ENCODE assay signal across 8 cellular contexts in the genomic region with DNA sequence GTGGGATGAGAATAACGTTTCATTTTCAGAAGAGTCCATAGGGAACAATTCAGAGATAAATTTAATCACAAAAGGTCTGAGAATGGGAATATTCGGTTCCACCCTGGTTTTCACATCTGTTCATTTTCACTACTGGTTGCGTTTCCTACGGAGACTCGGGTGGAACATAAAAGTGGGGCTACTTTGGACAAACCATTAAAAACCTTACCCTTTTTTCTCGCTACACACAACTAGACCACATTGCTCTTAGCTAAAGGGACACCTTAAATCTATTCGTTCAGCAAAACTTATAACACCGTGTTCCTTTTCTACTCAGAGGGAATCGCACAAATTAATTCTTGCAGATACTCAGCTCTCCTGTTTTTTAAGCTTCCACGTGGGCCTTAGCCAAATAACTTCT. TPM values are rescaled to one million over a fixed set of nuclear protein-coding genes. Genes with fewer than 3 reads are reported as not detected.
DNase-seq lines count a peak whose midpoint lies in the region; ATAC-seq, FAIRE-seq and TF ChIP-seq lines count a peak whose summit lies in the region.

No MANE protein-coding gene starts in this region.

- CTCF ChIA-PET in mammary epithelial cell (lab: Charles Lee; ENCODE audit: low non-redundant PET) = interaction anchor here (0.6 to 0.8 kb wide), 2 partner anchors 190 to 210 kb away, joined by 3 to 4 read pairs; no protein-coding TSS in a partner anchor

- FAIRE-seq in pancreas (lab: Jason Lieb, UNC) = no peak

- H3K4me2 ChIP-seq in mammary epithelial cell (ENCODE audit: insufficient read depth, low read depth, low read length) = peak overlapping the region; percentile 87

- H3K4me3 Mint-ChIP-seq in stimulated activated naive CD8-positive, alpha-beta T cell treated with anti-CD3 and anti-CD28 coated beads, Interleukin-15, Interleukin-2, amounts not matched to agents 100 ng/mL and 50 ng/mL, for 24 hours = peak overlapping the region; percentile 83
- peak overlapping the region; percentile 99 for H3K4me3 Mint-ChIP-seq in natural killer cell

- H2AFZ ChIP-seq in mammary epithelial cell (ENCODE audit: low read depth, low read length) = peak overlapping the region; percentile 15

- H3K27ac Mint-ChIP-seq in stimulated activated naive CD8-positive, alpha-beta T cell treated with anti-CD3 and anti-CD28 coated beads, Interleukin-15, Interleukin-2, amounts not matched to agents 100 ng/mL and 50 ng/mL, for 24 hours = peak overlapping the region; percentile 98
- H3K27ac Mint-ChIP-seq in natural killer cell = peak overlapping the region; percentile 97 to 98

- H3K9ac ChIP-seq in mammary epithelial cell (ENCODE audit: insufficient read depth, low read length) = no peak overlapping the region

- intact Hi-C loops in mammary epithelial cell (cut with micrococcal nuclease) = loop anchor here (5.0 kb wide), 2 partner anchors 498 to 1272 kb away; no protein-coding TSS in a partner anchor
- intact Hi-C loops in natural killer cell (cut with micrococcal nuclease) = loop anchor here (5.0 to 10.0 kb wide), 3 partner anchors 238 to 1289 kb away; partner anchors contain the start of genes PEBP1 and PRKAB1
- intact Hi-C loops in pancreas (cut with DNase I) = loop anchor here in 2 of 3 donors (5.0 to 10.0 kb wide), 4 partner anchors 191 to 501 kb away; no protein-coding TSS in a partner anchor

- no peak for DNase-seq in stimulated activated naive CD8-positive, alpha-beta T cell treated with anti-CD3 and anti-CD28 coated beads, Interleukin-15, Interleukin-2, amounts not matched to agents 100 U/mL and 50 U/mL, for 24 hours
- DNase-seq in mammary epithelial cell = no peak
- DNase-seq in natural killer cell = no peak
- no peak for DNase-seq in NK-92 (lab: John Stamatoyannopoulos, UW; ENCODE audit: unreplicated experiment)
- DNase-seq in pancreas = no peak
- DNase-seq in NCI-H187 treated with DMSO at 0.1 percent for 48 hours (lab: John Stamatoyannopoulos, UW) = no peak

- H3K36me3 ChIP-seq in mammary epithelial cell (ENCODE audit: insufficient read depth, low read length) (peaks cover 4% of the 10 kb centered on the region), pancreas (peaks cover 0 to 9% (median 0%) of the 10 kb centered on the region in 3 donors)

- TF ChIP-seq CTCF in mammary epithelial cell (conservative IDR thresholded peaks at IDR 0.05 in 1 of 2, IDR thresholded peaks at IDR 0.05 in 1 of 2; ENCODE audit: extremely low read depth in 1 of 2, insufficient read depth in 1 of 2, low read depth in 1 of 2, low read length in 2 of 2) = no peak
- TF ChIP-seq CTCF in natural killer cell (IDR thresholded peaks at IDR 0.05) = no peak
- TF ChIP-seq CTCF in pancreas (IDR thresholded peaks at IDR 0.05) = no peak

- H3K27ac ChIP-seq in mammary epithelial cell (ENCODE audit: insufficient read depth, low read depth, low read length) (no peak overlapping the region), pancreas (peak overlapping the region in 2 of 4 donors; percentile 92 to 96)

- H3K4me1 ChIP-seq in mammary epithelial cell (ENCODE audit: insufficient read depth, low read length) (peaks cover 31% of the 10 kb centered on the region), pancreas (peaks cover 7 to 15% (median 12%) of the 10 kb centered on the region in 3 donors)

- no peaks in the 10 kb centered on the region for H3K9me3 ChIP-seq in mammary epithelial cell (replicated peaks; ENCODE audit: insufficient read depth, low read length)
- no peaks in the 10 kb centered on the region for H3K9me3 ChIP-seq in pancreas

- peaks cover 48% of the 10 kb centered on the region for H3K4me1 Mint-ChIP-seq in stimulated activated naive CD8-positive, alpha-beta T cell treated with anti-CD3 and anti-CD28 coated beads, Interleukin-15, Interleukin-2, amounts not matched to agents 100 ng/mL and 50 ng/mL, for 24 hours (ENCODE audit: low read depth)
- peaks cover 37 to 58% of the 10 kb centered on the region in 2 donors for H3K4me1 Mint-ChIP-seq in natural killer cell

- in situ Hi-C loops in mammary epithelial cell (cut with MboI; ENCODE audit: low sequenced_read_pairs in 2 of 2) = loop anchor here in 1 of 2 donors (10.0 kb wide), 1 partner anchor 191 kb away; no protein-coding TSS in a partner anchor

- H3K36me3 Mint-ChIP-seq in stimulated activated naive CD8-positive, alpha-beta T cell treated with anti-CD3 and anti-CD28 coated beads, Interleukin-15, Interleukin-2, amounts not matched to agents 100 ng/mL and 50 ng/mL, for 24 hours (ENCODE audit: low read depth) = peaks cover 6% of the 10 kb centered on the region
- H3K36me3 Mint-ChIP-seq in natural killer cell = no peaks in the 10 kb centered on the region

- no peaks in the 10 kb centered on the region for H4K20me1 ChIP-seq in mammary epithelial cell (ENCODE audit: insufficient read depth, low read length)

- BruUV-seq in mammary epithelial cell (replicated peaks; lab: Mats Ljungman, UMichigan) = TSS peak; percentile 36

- 62% methylated on average over 10 of the region's 10 CpGs for WGBS in mammary epithelial cell (ENCODE audit: low coverage, missing lambda C conversion rate)
- WGBS in pancreas, 2 donors = 62 to 66% methylated on average over 10 of the region's 10 CpGs

- no peak for ATAC-seq in stimulated activated naive CD8-positive, alpha-beta T cell treated with anti-CD3 and anti-CD28 coated beads, Interleukin-15, Interleukin-2, amounts not matched to agents 100 U/mL and 50 U/mL, for 24 hours
- ATAC-seq in natural killer cell (no peak), pancreas (no peak), GM19395 (IDR thresholded peaks at IDR 0.05; ENCODE audit: unreplicated experiment) (no peak)

- H3K9me3 Mint-ChIP-seq in stimulated activated naive CD8-positive, alpha-beta T cell treated with anti-CD3 and anti-CD28 coated beads, Interleukin-15, Interleukin-2, amounts not matched to agents 100 ng/mL and 50 ng/mL, for 24 hours = no peaks in the 10 kb centered on the region
- H3K9me3 Mint-ChIP-seq in natural killer cell = no peaks in the 10 kb centered on the region

- dilution Hi-C loops in mammary epithelial cell (cut with HindIII; ENCODE audit: low sequenced_read_pairs) = loop anchor here (5.0 to 10.0 kb wide), 2 partner anchors 193 to 231 kb away; no protein-coding TSS in a partner anchor

- no peaks in the 10 kb centered on the region for H3K27me3 Mint-ChIP-seq in stimulated activated naive CD8-positive, alpha-beta T cell treated with anti-CD3 and anti-CD28 coated beads, Interleukin-15, Interleukin-2, amounts not matched to agents 100 ng/mL and 50 ng/mL, for 24 hours
- H3K27me3 Mint-ChIP-seq in natural killer cell (ENCODE audit: low read depth in 2 of 2) = peaks cover 0 to 3% of the 10 kb centered on the region in 2 donors

- H3K79me2 ChIP-seq in mammary epithelial cell (ENCODE audit: insufficient read depth, low read length) = peaks cover 65% of the 10 kb centered on the region

- H3K27me3 ChIP-seq in mammary epithelial cell (ENCODE audit: insufficient read depth, low read length) (no peaks in the 10 kb centered on the region), pancreas (no peaks in the 10 kb centered on the region)

- H3K4me3 ChIP-seq in mammary epithelial cell (replicated peaks in 1 of 3; ENCODE audit: insufficient read depth in 1 of 3, low read depth in 2 of 3, low read length in 3 of 3) (no peak overlapping the region), pancreas (no peak overlapping the region)

RNA-seq across cellular contexts. Expression of gene SUDS3, which starts 1.0 kb away (rescaled TPM):
- total RNA-seq in mammary epithelial cell = 10 to 100 TPM; 30.3 to 48.7 TPM
- 13.0 TPM for polyA plus RNA-seq in mammary epithelial cell
- polyA minus RNA-seq in mammary epithelial cell = 21.1 TPM
- total RNA-seq in natural killer cell = 10 to 100 TPM; 27.5 to 40.3 (median 35.7) TPM
- total RNA-seq in pancreas = 10 to 100 TPM; 12.5 to 26.8 (median 15.4) TPM
- 10 to 100 TPM; 10.6 to 14.8 TPM for polyA plus RNA-seq in pancreas

RNA-seq across cellular contexts. Expression of gene TAOK3, which starts 2.6 kb away (rescaled TPM):
- total RNA-seq in mammary epithelial cell (10 to 100 TPM; 35.5 to 53.4 TPM), natural killer cell (100 to 1,000 TPM; 155 to 166 (median 157) TPM), pancreas (10 to 100 TPM in 4 of 6 donors, 1 to 10 TPM in 2; 8.9 to 21.0 (median 12.5) TPM)
- polyA plus RNA-seq in mammary epithelial cell (35.8 TPM), pancreas (10 to 100 TPM in 1 of 2 donors, 1 to 10 TPM in 1; 7.9 to 11.1 TPM)
- 122 TPM for polyA minus RNA-seq in mammary epithelial cell
